8 cellular contexts compared by ENCODE assay signal in the genomic region with DNA sequence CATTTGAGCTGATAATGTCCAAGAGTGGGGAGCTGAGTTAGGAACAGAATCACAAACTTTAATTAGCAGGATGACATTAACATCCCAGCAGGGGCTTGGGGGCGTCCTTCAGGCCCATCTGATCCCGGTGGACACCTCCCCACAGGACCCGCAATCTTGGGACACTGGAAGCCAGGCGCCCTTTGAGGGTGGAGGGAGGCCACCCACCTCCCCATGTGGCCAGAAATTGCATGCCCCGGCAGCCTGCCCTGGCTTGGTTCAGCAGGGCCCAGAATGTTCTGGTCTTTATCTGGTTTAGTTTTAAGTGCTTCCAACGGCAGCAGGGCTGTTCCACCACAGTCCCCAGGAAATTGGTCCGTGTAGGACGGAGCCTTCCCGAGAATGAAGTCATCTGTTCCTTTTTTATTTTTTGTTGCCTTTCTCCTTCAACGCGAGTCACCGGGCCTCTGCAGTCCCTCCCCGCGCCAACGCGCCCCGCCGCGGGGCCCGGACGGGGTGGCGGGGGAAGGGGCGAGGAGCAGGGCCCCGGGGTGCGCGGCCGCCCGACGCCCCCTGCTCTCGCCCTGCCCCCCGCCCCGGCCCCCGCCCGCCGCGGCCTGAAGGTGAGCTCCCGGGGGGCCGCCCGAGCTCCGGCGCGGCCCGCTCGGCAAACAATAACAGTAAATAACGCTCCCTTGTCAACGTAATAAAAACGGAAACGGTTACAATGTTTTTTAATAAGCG.
DNase-seq lines count a peak whose midpoint lies in the region; ATAC-seq lines count a peak whose summit lies in the region.

No MANE protein-coding gene starts in this region.

- peak overlapping the region; percentile 65 for H3K4me3 Mint-ChIP-seq in activated CD8-positive, alpha-beta memory T cell treated with anti-CD3 and anti-CD28 coated beads, Interleukin-2, amount 10 ng/mL, durations not matched to agents 7 days and 5 days

- DNase-seq in NCI-H1092 treated with DMSO at 0.1 percent for 48 hours (lab: John Stamatoyannopoulos, UW) (peak; percentile 73), NCI-H1092 (lab: John Stamatoyannopoulos, UW) (no peak), NCI-H2171 (lab: John Stamatoyannopoulos, UW) (peak; percentile 77), mucosa of gallbladder (ENCODE audit: low spot score) (peak; percentile 71)
- peak; percentile 54 for DNase-seq in activated CD8-positive, alpha-beta memory T cell treated with anti-CD3 and anti-CD28 coated beads, Interleukin-2, amount 10 ng/mL, durations not matched to agents 7 days and 5 days
- DNase-seq in stimulated activated naive CD4-positive, alpha-beta T cell treated with Interleukin-2 at 50 U/mL for 16 hours (lab: John Stamatoyannopoulos, UW), result peak; percentile 54

- CTCF ChIA-PET in activated CD8-positive, alpha-beta memory T cell treated with anti-CD3 and anti-CD28 coated beads, Interleukin-2, amount 10 ng/mL, durations not matched to agents 7 days and 5 days (lab: Charles Lee), result interaction anchor here (1.5 kb wide), 1 partner anchor 29 kb away, joined by 5 read pairs; no protein-coding TSS in a partner anchor

- H3K4me1 Mint-ChIP-seq in activated CD8-positive, alpha-beta memory T cell treated with anti-CD3 and anti-CD28 coated beads, Interleukin-2, amount 10 ng/mL, durations not matched to agents 7 days and 5 days, result peaks cover 20% of the 10 kb centered on the region

- peak overlapping the region; percentile 96 for H3K27ac Mint-ChIP-seq in activated CD8-positive, alpha-beta memory T cell treated with anti-CD3 and anti-CD28 coated beads, Interleukin-2, amount 10 ng/mL, durations not matched to agents 7 days and 5 days

- ATAC-seq in HG02759 (IDR thresholded peaks at IDR 0.05; ENCODE audit: unreplicated experiment), result peak; percentile 29
- ATAC-seq in activated CD8-positive, alpha-beta memory T cell treated with anti-CD3 and anti-CD28 coated beads, Interleukin-2, amount 10 ng/mL, durations not matched to agents 7 days and 5 days, result peak; percentile 50
- ATAC-seq in esophagus mucosa, result peak; percentile 2

- H3K9me3 Mint-ChIP-seq in activated CD8-positive, alpha-beta memory T cell treated with anti-CD3 and anti-CD28 coated beads, Interleukin-2, amount 10 ng/mL, durations not matched to agents 7 days and 5 days (ENCODE audit: low read depth), result peaks cover 8% of the 10 kb centered on the region

- H3K27me3 Mint-ChIP-seq in activated CD8-positive, alpha-beta memory T cell treated with anti-CD3 and anti-CD28 coated beads, Interleukin-2, amount 10 ng/mL, durations not matched to agents 7 days and 5 days, result no peaks in the 10 kb centered on the region

- H3K36me3 Mint-ChIP-seq in activated CD8-positive, alpha-beta memory T cell treated with anti-CD3 and anti-CD28 coated beads, Interleukin-2, amount 10 ng/mL, durations not matched to agents 7 days and 5 days, result peaks cover 10% of the 10 kb centered on the region
